22 cellular contexts compared by ENCODE assay signal in genomic region chr12:52721838-52722470, GRCh38. TPM values are rescaled to one million over a fixed set of nuclear protein-coding genes. Genes with fewer than 3 reads are reported as not detected.
"Had no signal": no experiment of that assay in that cellular context is flagged by ENCODE, and none has a peak within 500 bp of the region (broad histone marks: within the 10 kb centered on the region; RNA-seq: fewer than 3 reads in every experiment).

No MANE protein-coding gene starts in this region.

- DNase-seq: Karpas-422, KG1, MG63, NCI-H1048, NCI-H1105, NCI-H1417, NCI-H1436 treated with DMSO at 0.1 percent for 48 hours, NCI-H1694, NCI-H1930, NCI-H2081, NCI-H2107, NCI-H2227 treated with DMSO at 0.1 percent for 48 hours, NCI-H510A, NCI-H524 treated with DMSO at 0.1 percent for 48 hours, NCI-H69, NCI-H774, Right ventricle myocardium superior, RPMI8226, T-helper 1 cell had no signal

- H3K4me3 ChIP-seq: MG63 had no signal

- H3K36me3 ChIP-seq: MG63 had no signal

- H3K27me3 ChIP-seq: MG63 had no signal

- H3K9me3 ChIP-seq: MG63 had no signal

- ATAC-seq: SK-N-SH treated with all-trans-retinoic acid at 6 μM for 48 hours had no signal

- FAIRE-seq: HTR-8/SVneo, RCC 7860 had no signal

RNA-seq across cellular contexts. Expression of gene KRT77, which starts 18.6 kb away (rescaled TPM):
- total RNA-seq: Right ventricle myocardium superior had no signal

RNA-seq across cellular contexts. Expression of gene KRT1, which starts 41.7 kb away (rescaled TPM):
- total RNA-seq: Right ventricle myocardium superior had no signal

RNA-seq across cellular contexts. Expression of gene KRT76, which starts 55.2 kb away (rescaled TPM):
- total RNA-seq: Right ventricle myocardium superior had no signal
